13 cellular contexts compared by ENCODE assay signal in genomic region chr10:103652599-103653281, GRCh38.
DNase-seq lines count a peak whose midpoint lies in the region; ATAC-seq and TF ChIP-seq lines count a peak whose summit lies in the region.
"Had no signal": no experiment of that assay in that cellular context is flagged by ENCODE, and none has a peak within 500 bp of the region (broad histone marks: within the 10 kb centered on the region; RNA-seq: fewer than 3 reads in every experiment).

No MANE protein-coding gene starts in this region.

- POLR2A ChIA-PET in activated CD8-positive, alpha-beta T cell treated with anti-CD3 and anti-CD28 coated beads for 36 hours (lab: Charles Lee): no interaction called here

- intact Hi-C loops in right lobe of liver (cut with DNase I): no loop called here
- intact Hi-C loops in upper lobe of right lung (cut with DNase I): no loop called here
- intact Hi-C loops in activated CD8-positive, alpha-beta T cell treated with anti-CD3 and anti-CD28 coated beads for 36 hours (cut with micrococcal nuclease): no loop called here

- TF ChIP-seq CTCF in right lobe of liver (IDR thresholded peaks at IDR 0.05) (no peak), upper lobe of right lung (IDR thresholded peaks at IDR 0.05) (no peak)
- no peak for TF ChIP-seq CTCF in activated CD8-positive, alpha-beta T cell treated with anti-CD3 and anti-CD28 coated beads for 36 hours (IDR thresholded peaks at IDR 0.05)

- TF ChIP-seq POLR2A in right lobe of liver (IDR thresholded peaks at IDR 0.05): no peak

- peaks cover 2 to 73% (median 31%) of the 10 kb centered on the region in 4 donors for H3K4me1 ChIP-seq in right lobe of liver
- H3K4me1 ChIP-seq in upper lobe of right lung: peaks cover 48% of the 10 kb centered on the region

- peak; percentile 31 to 48 (median 34) for ATAC-seq in right lobe of liver
- peak; percentile 47 for ATAC-seq in upper lobe of right lung
- ATAC-seq in activated CD8-positive, alpha-beta T cell treated with anti-CD3 and anti-CD28 coated beads for 36 hours: no peak

- peaks cover 9% of the 10 kb centered on the region for H3K9me3 Mint-ChIP-seq in T-helper 2 cell treated with Interferon-gamma antibody and Interleukin-4, amounts not matched to agents 5 μg/mL and 100 μg/mL, for 36 hours
- H3K9me3 Mint-ChIP-seq in activated CD8-positive, alpha-beta T cell treated with anti-CD3 and anti-CD28 coated beads for 36 hours: peaks cover 4% of the 10 kb centered on the region

- H3K27ac ChIP-seq in right lobe of liver (peak overlapping the region; percentile 33 to 94 (median 85)), upper lobe of right lung (peak overlapping the region; percentile 49)

- no peak overlapping the region for H3K4me3 Mint-ChIP-seq in T-helper 2 cell treated with Interferon-gamma antibody and Interleukin-4, amounts not matched to agents 5 μg/mL and 100 μg/mL, for 36 hours
- H3K4me3 Mint-ChIP-seq in activated CD8-positive, alpha-beta T cell treated with anti-CD3 and anti-CD28 coated beads for 36 hours: no peak overlapping the region
- H3K4me3 Mint-ChIP-seq: dendritic cell treated with granulocyte-macrophage colony-stimulating factor and Interleukin-4, amounts not matched to agents 40 ng/mL and 50 ng/mL, for 4 days had no signal

- H3K4me3 ChIP-seq in right lobe of liver (no peak overlapping the region), upper lobe of right lung (no peak overlapping the region)

- no peaks in the 10 kb centered on the region for H3K27me3 Mint-ChIP-seq in T-helper 2 cell treated with Interferon-gamma antibody and Interleukin-4, amounts not matched to agents 5 μg/mL and 100 μg/mL, for 36 hours (ENCODE audit: low read depth)
- H3K27me3 Mint-ChIP-seq in activated CD8-positive, alpha-beta T cell treated with anti-CD3 and anti-CD28 coated beads for 36 hours: no peaks in the 10 kb centered on the region

- no peaks in the 10 kb centered on the region for H3K27me3 ChIP-seq in right lobe of liver
- no peaks in the 10 kb centered on the region for H3K27me3 ChIP-seq in upper lobe of right lung

- peaks cover 0 to 2% (median 0%) of the 10 kb centered on the region in 4 donors for H3K36me3 ChIP-seq in right lobe of liver
- no peaks in the 10 kb centered on the region for H3K36me3 ChIP-seq in upper lobe of right lung

- DNase-seq in T-helper 2 cell treated with Interferon-gamma antibody and Interleukin-4, amounts not matched to agents 5 μg/mL and 100 μg/mL, for 36 hours (ENCODE audit: low spot score): no peak
- DNase-seq in T-helper 2 cell (no peak), cerebellar cortex (ENCODE audit: low spot score) (peak; percentile 34), right lobe of liver (peak in 2 of 3 donors; percentile 59 to 64), upper lobe of right lung (no peak), OCI-M2 (lab: John Stamatoyannopoulos, UW; ENCODE audit: unreplicated experiment) (no peak), iPS-NIHi11 (ENCODE audit: low spot score) (no peak)
- DNase-seq in activated CD8-positive, alpha-beta T cell treated with anti-CD3 and anti-CD28 coated beads for 36 hours: no peak
- DNase-seq: activated CD4-positive, alpha-beta T cell treated with anti-CD3 and anti-CD28 coated beads for 4 hours; activated gamma-delta T cell treated with Interleukin-2 at 50 U/mL for 16 hours; mammary epithelial cell; NK-92 treated with Interleukin-12 subunit alpha and Interleukin-12 subunit beta, amount 100 ng/mL, for 24 hours had no signal

- H3K4me1 Mint-ChIP-seq in T-helper 2 cell treated with Interferon-gamma antibody and Interleukin-4, amounts not matched to agents 5 μg/mL and 100 μg/mL, for 36 hours (ENCODE audit: low read depth): peaks cover 4% of the 10 kb centered on the region
- H3K4me1 Mint-ChIP-seq in activated CD8-positive, alpha-beta T cell treated with anti-CD3 and anti-CD28 coated beads for 36 hours (ENCODE audit: low read depth): no peaks in the 10 kb centered on the region

- H3K27ac Mint-ChIP-seq in T-helper 2 cell treated with Interferon-gamma antibody and Interleukin-4, amounts not matched to agents 5 μg/mL and 100 μg/mL, for 36 hours: peak overlapping the region; percentile 56
- H3K27ac Mint-ChIP-seq in activated CD8-positive, alpha-beta T cell treated with anti-CD3 and anti-CD28 coated beads for 36 hours: no peak overlapping the region
- H3K27ac Mint-ChIP-seq: dendritic cell treated with granulocyte-macrophage colony-stimulating factor and Interleukin-4, amounts not matched to agents 40 ng/mL and 50 ng/mL, for 4 days had no signal

- CTCF ChIA-PET in activated CD8-positive, alpha-beta T cell treated with anti-CD3 and anti-CD28 coated beads for 36 hours (lab: Charles Lee): interaction anchor here (1.1 to 2.8 kb wide), 3 partner anchors 25 to 60 kb away, joined by 3 to 10 read pairs (median 3); no protein-coding TSS in a partner anchor

- H3K9me3 ChIP-seq in right lobe of liver: no peaks in the 10 kb centered on the region
- no peaks in the 10 kb centered on the region for H3K9me3 ChIP-seq in upper lobe of right lung

- 40% methylated on average over 5 of the region's 15 CpGs for WGBS in right lobe of liver (ENCODE audit: insufficient coverage, low coverage, low lambda C conversion rate, missing lambda C conversion rate)

- peaks cover 11% of the 10 kb centered on the region for H3K36me3 Mint-ChIP-seq in T-helper 2 cell treated with Interferon-gamma antibody and Interleukin-4, amounts not matched to agents 5 μg/mL and 100 μg/mL, for 36 hours (ENCODE audit: low read depth)
- H3K36me3 Mint-ChIP-seq in activated CD8-positive, alpha-beta T cell treated with anti-CD3 and anti-CD28 coated beads for 36 hours (ENCODE audit: low read depth): peaks cover 6% of the 10 kb centered on the region

Comparison
In these comparisons a context has a peak if more than half of its experiments do, and no peak if none do; other contexts are left out.
1. DNase-seq: peak in cerebellar cortex (single experiment) and right lobe of liver (2 of 3); none in T-helper 2 cell treated with Interferon-gamma antibody and Interleukin-4, amounts not matched to agents 5 μg/mL and 100 μg/mL, for 36 hours (single experiment), T-helper 2 cell (0 of 5), upper lobe of right lung (single experiment), OCI-M2 (single experiment), iPS-NIHi11 (single experiment) and activated CD8-positive, alpha-beta T cell treated with anti-CD3 and anti-CD28 coated beads for 36 hours (single experiment).